Comparison of ENCODE assay signal across 9 cellular contexts in genomic region chr7:5526190-5527037, GRCh38. TPM values are rescaled to one million over a fixed set of nuclear protein-coding genes. Genes with fewer than 3 reads are reported as not detected.
DNase-seq lines count a peak whose midpoint lies in the region; ATAC-seq and TF ChIP-seq lines count a peak whose summit lies in the region.
"Had no signal": no experiment of that assay in that cellular context is flagged by ENCODE, and none has a peak within 500 bp of the region (broad histone marks: within the 10 kb centered on the region; RNA-seq: fewer than 3 reads in every experiment).

No MANE protein-coding gene starts in this region.

- H3K27me3 ChIP-seq in ovary, result no peaks in the 10 kb centered on the region
- H3K27me3 ChIP-seq: SJCRH30 had no signal

- peaks cover 30% of the 10 kb centered on the region for H3K4me1 Mint-ChIP-seq in activated CD8-positive, alpha-beta memory T cell treated with anti-CD3 and anti-CD28 coated beads, Interleukin-2, amount 10 ng/mL, durations not matched to agents 7 days and 5 days

- CTCF ChIA-PET in activated CD8-positive, alpha-beta memory T cell treated with anti-CD3 and anti-CD28 coated beads, Interleukin-2, amount 10 ng/mL, durations not matched to agents 7 days and 5 days (lab: Charles Lee), result interaction anchor here (1.9 to 5.1 kb wide), 3 partner anchors 11 to 139 kb away, joined by 4 to 46 read pairs (median 6); no protein-coding TSS in a partner anchor

- H3K27me3 Mint-ChIP-seq in activated CD8-positive, alpha-beta memory T cell treated with anti-CD3 and anti-CD28 coated beads, Interleukin-2, amount 10 ng/mL, durations not matched to agents 7 days and 5 days, result peaks cover 3% of the 10 kb centered on the region

- WGBS in ovary, 3 donors, result 33 to 39% (median 36%) methylated on average over 9 of the region's 9 CpGs

- no peak for ATAC-seq in activated CD8-positive, alpha-beta memory T cell treated with anti-CD3 and anti-CD28 coated beads, Interleukin-2, amount 10 ng/mL, durations not matched to agents 7 days and 5 days
- ATAC-seq in HG03095 (IDR thresholded peaks at IDR 0.05; ENCODE audit: unreplicated experiment) (no peak), GM19467 (IDR thresholded peaks at IDR 0.05; ENCODE audit: unreplicated experiment) (no peak)

- peaks cover 55% of the 10 kb centered on the region for H3K36me3 Mint-ChIP-seq in activated CD8-positive, alpha-beta memory T cell treated with anti-CD3 and anti-CD28 coated beads, Interleukin-2, amount 10 ng/mL, durations not matched to agents 7 days and 5 days

- H3K9me3 Mint-ChIP-seq in activated CD8-positive, alpha-beta memory T cell treated with anti-CD3 and anti-CD28 coated beads, Interleukin-2, amount 10 ng/mL, durations not matched to agents 7 days and 5 days (ENCODE audit: low read depth), result no peaks in the 10 kb centered on the region

- peak overlapping the region; percentile 90 for H3K27ac Mint-ChIP-seq in activated CD8-positive, alpha-beta memory T cell treated with anti-CD3 and anti-CD28 coated beads, Interleukin-2, amount 10 ng/mL, durations not matched to agents 7 days and 5 days

- TF ChIP-seq CTCF in fibroblast of villous mesenchyme (IDR thresholded peaks at IDR 0.05; ENCODE audit: insufficient read depth, low read depth, low read length), result no peak
- peak in 1 of 3 donors; percentile 15 for TF ChIP-seq CTCF in ovary (IDR thresholded peaks at IDR 0.05)

- no peak for TF ChIP-seq EP300 in ovary (IDR thresholded peaks at IDR 0.05)

- DNase-seq in DMS53 (lab: John Stamatoyannopoulos, UW) (peak; percentile 85), KBM-7 (peak; percentile 72), fibroblast of villous mesenchyme (ENCODE audit: low read depth) (no peak), ovary (peak; percentile 34 to 68 (median 52)), SHP77 (lab: John Stamatoyannopoulos, UW) (no peak)
- peak; percentile 66 for DNase-seq in activated CD8-positive, alpha-beta memory T cell treated with anti-CD3 and anti-CD28 coated beads, Interleukin-2, amount 10 ng/mL, durations not matched to agents 7 days and 5 days

- in situ Hi-C loops in KBM-7 (cut with MboI; ENCODE audit: low pct_unique_long_range_greater_than_20kb, low sequenced_read_pairs), result no loop called here

- H3K4me1 ChIP-seq in ovary (ENCODE audit: insufficient read depth), result peaks cover 8% of the 10 kb centered on the region
- H3K4me1 ChIP-seq: SJCRH30 had no signal

- peak overlapping the region in 1 of 2 donors; percentile 18 for H3K27ac ChIP-seq in ovary
- H3K27ac ChIP-seq: SJCRH30 had no signal

- TF ChIP-seq POLR2A in ovary (IDR thresholded peaks at IDR 0.05), result no peak

- H3K9me3 ChIP-seq in ovary, result no peaks in the 10 kb centered on the region
- H3K9me3 ChIP-seq: SJCRH30 had no signal

- peak overlapping the region; percentile 98 for H3K4me3 Mint-ChIP-seq in activated CD8-positive, alpha-beta memory T cell treated with anti-CD3 and anti-CD28 coated beads, Interleukin-2, amount 10 ng/mL, durations not matched to agents 7 days and 5 days

- peaks cover 3% of the 10 kb centered on the region for H3K36me3 ChIP-seq in ovary

- peak overlapping the region; percentile 81 for H3K4me3 ChIP-seq in fibroblast of villous mesenchyme (ENCODE audit: low read depth, low read length)
- H3K4me3 ChIP-seq in ovary, result peak overlapping the region; percentile 92
- H3K4me3 ChIP-seq: SJCRH30 had no signal

- intact Hi-C loops in ovary (cut with DNase I), result no loop called here

RNA-seq across cellular contexts. Expression of gene ACTB, which starts 4.0 kb away (rescaled TPM):
- over 10,000 TPM; 10,813 to 11,083 TPM for total RNA-seq in activated CD8-positive, alpha-beta memory T cell treated with anti-CD3 and anti-CD28 coated beads, Interleukin-2, amount 10 ng/mL, durations not matched to agents 7 days and 5 days
- 9,607 and 9,891 TPM in 2 replicates for total RNA-seq in fibroblast of villous mesenchyme
- 1,000 to 10,000 TPM; 1,260 to 4,608 (median 3,127) TPM for total RNA-seq in ovary
- 1,000 to 10,000 TPM; 1,910 to 5,835 TPM for polyA plus RNA-seq in ovary

RNA-seq across cellular contexts. Expression of gene FBXL18, which starts 12.8 kb away (rescaled TPM):
- 10 to 100 TPM; 14.2 to 14.3 TPM for total RNA-seq in activated CD8-positive, alpha-beta memory T cell treated with anti-CD3 and anti-CD28 coated beads, Interleukin-2, amount 10 ng/mL, durations not matched to agents 7 days and 5 days
- total RNA-seq in fibroblast of villous mesenchyme, result 10.8 and 13.2 TPM in 2 replicates
- total RNA-seq in ovary, result 1 to 10 TPM; 2.1 to 8.8 (median 6.1) TPM
- 1 to 10 TPM; 1.3 to 1.9 TPM for polyA plus RNA-seq in ovary

Comparison
In these comparisons a context has a peak if more than half of its experiments do, and no peak if none do; other contexts are left out.
1. DNase-seq: peak in DMS53 (single experiment), KBM-7 (single experiment), activated CD8-positive, alpha-beta memory T cell treated with anti-CD3 and anti-CD28 coated beads, Interleukin-2, amount 10 ng/mL, durations not matched to agents 7 days and 5 days (single experiment) and ovary (5 of 5); none in fibroblast of villous mesenchyme (single experiment) and SHP77 (0 of 2).